Comparison of ENCODE assay signal across 23 cellular contexts in the genomic region with DNA sequence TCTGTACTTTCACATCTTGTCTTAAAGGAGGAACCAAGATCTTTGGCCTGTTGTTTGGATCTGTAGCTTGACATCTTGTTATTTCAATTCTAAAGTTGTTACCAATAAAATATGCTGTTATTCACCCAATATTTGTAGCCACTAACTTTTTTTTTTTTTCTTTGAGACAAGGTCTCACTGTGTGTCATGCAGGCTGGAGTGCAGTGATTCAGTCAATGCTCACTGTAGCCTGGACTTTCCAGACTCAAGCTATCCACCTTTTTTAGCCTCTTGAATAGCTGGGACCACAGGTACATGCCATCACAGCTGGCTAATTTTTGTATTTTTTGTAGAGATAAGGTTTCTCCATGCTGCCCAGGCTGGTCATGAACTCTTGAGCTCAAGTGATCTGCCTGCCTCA.
DNase-seq lines count a peak whose midpoint lies in the region; ATAC-seq, FAIRE-seq and TF ChIP-seq lines count a peak whose summit lies in the region.
"Had no signal": no experiment of that assay in that cellular context is flagged by ENCODE, and none has a peak within 500 bp of the region (broad histone marks: within the 10 kb centered on the region; RNA-seq: fewer than 3 reads in every experiment).

No MANE protein-coding gene starts in this region.

- H3K27ac ChIP-seq in GM23248: no peak overlapping the region
- H3K27ac ChIP-seq in IMR-90 (ENCODE audit: insufficient read depth, low read length): no peak overlapping the region
- H3K27ac ChIP-seq: C4-2B, SK-N-MC had no signal

- H3F3A ChIP-seq in GM23248 (ENCODE audit: insufficient read depth): peaks cover 27% of the 10 kb centered on the region

- dilution Hi-C loops in IMR-90 (cut with HindIII; ENCODE audit: low sequenced_read_pairs, unreplicated experiment): no loop called here

- no peak overlapping the region for H3K27ac Mint-ChIP-seq in effector memory CD8-positive, alpha-beta T cell
- H3K27ac Mint-ChIP-seq: B cell; CD8-positive, alpha-beta T cell; H9 had no signal

- H3K23ac ChIP-seq in IMR-90 (ENCODE audit: low read depth, low read length): no peak overlapping the region

- intact Hi-C loops in IMR-90 (cut with micrococcal nuclease): no loop called here

- H3K9me1 ChIP-seq in IMR-90 (ENCODE audit: insufficient read depth, low read length): no peaks in the 10 kb centered on the region

- H2BK120ac ChIP-seq in IMR-90 (ENCODE audit: low read depth, low read length): peak overlapping the region; percentile 53; the same call in 1 of the 2 replicates

- H2AK5ac ChIP-seq in IMR-90 (ENCODE audit: low read depth, low read length): no peak overlapping the region

- H4K20me1 ChIP-seq in GM23248 (ENCODE audit: insufficient read depth): no peaks in the 10 kb centered on the region
- no peaks in the 10 kb centered on the region for H4K20me1 ChIP-seq in IMR-90 (ENCODE audit: insufficient read depth, low read length)

- no peaks in the 10 kb centered on the region for H3K4me1 Mint-ChIP-seq in effector memory CD8-positive, alpha-beta T cell (ENCODE audit: low read depth in 2 of 2)

- POLR2A ChIA-PET in IMR-90 (lab: Charles Lee; ENCODE audit: unreplicated experiment): no interaction called here

- H4K8ac ChIP-seq in IMR-90 (ENCODE audit: low read depth in 2 of 2, low read length in 2 of 2): no peak overlapping the region

- no peak overlapping the region for H2BK15ac ChIP-seq in IMR-90 (ENCODE audit: low read depth, low read length)

- no peak overlapping the region for H3K4ac ChIP-seq in IMR-90 (ENCODE audit: low read depth, low read length)

- H3K14ac ChIP-seq in IMR-90 (replicated peaks; ENCODE audit: low read depth, low read length): no peak overlapping the region

- H3K18ac ChIP-seq in IMR-90 (ENCODE audit: low read depth, low read length): no peak overlapping the region

- H3K4me3 ChIP-seq in GM23248 (no peak overlapping the region), IMR-90 (ENCODE audit: insufficient read depth, low read depth, low read length) (no peak overlapping the region), bronchial epithelial cell (ENCODE audit: low read depth, low read length) (no peak overlapping the region)
- H3K4me3 ChIP-seq: SK-N-MC had no signal

- H3K9ac ChIP-seq in GM23248: no peak overlapping the region
- H3K9ac ChIP-seq in IMR-90 (ENCODE audit: low read depth, low read length): no peak overlapping the region

- H2AK9ac ChIP-seq in IMR-90 (replicated peaks; ENCODE audit: low read depth, low read length, poor library complexity): no peak overlapping the region

- H4K91ac ChIP-seq in IMR-90 (ENCODE audit: insufficient read depth, low read depth, low read length): no peak overlapping the region

- no peaks in the 10 kb centered on the region for H3K9me2 ChIP-seq in GM23248 (ENCODE audit: insufficient read depth)

- H3K79me1 ChIP-seq in IMR-90 (ENCODE audit: low read depth in 1 of 2, low read length in 2 of 2): no peaks in the 10 kb centered on the region

- no peaks in the 10 kb centered on the region for H3K27me3 ChIP-seq in GM23248 (replicated peaks; ENCODE audit: insufficient read depth)
- no peaks in the 10 kb centered on the region for H3K27me3 ChIP-seq in IMR-90 (ENCODE audit: control insufficient read depth, insufficient read depth, low read length)
- H3K27me3 ChIP-seq in bronchial epithelial cell (ENCODE audit: control insufficient read depth, insufficient read depth, low read length): no peaks in the 10 kb centered on the region

- peak overlapping the region; percentile 35 for H3K4me2 ChIP-seq in GM23248 (ENCODE audit: unreplicated experiment)
- H3K4me2 ChIP-seq in IMR-90 (ENCODE audit: low read depth, low read length): no peak overlapping the region; the same call in 1 of the 2 replicates

- H3K79me2 ChIP-seq in GM23248 (ENCODE audit: insufficient read depth): no peaks in the 10 kb centered on the region

- no peak overlapping the region for H4K5ac ChIP-seq in IMR-90 (ENCODE audit: low read depth, low read length)

- no TSS peak for BruUV-seq in IMR-90 (replicated peaks; lab: Mats Ljungman, UMichigan)

- no peak overlapping the region for H2AFZ ChIP-seq in GM23248
- no peak overlapping the region for H2AFZ ChIP-seq in IMR-90 (replicated peaks; ENCODE audit: low read length, poor library complexity)

- peaks cover 0 to 7% of the 10 kb centered on the region in 2 donors for H3K9me3 Mint-ChIP-seq in effector memory CD8-positive, alpha-beta T cell
- H3K9me3 Mint-ChIP-seq: H9 had no signal

- no peak for TF ChIP-seq CTCF in IMR-90 (conservative IDR thresholded peaks at IDR 0.05; ENCODE audit: low read depth, low read length)
- no peak for TF ChIP-seq CTCF in bronchial epithelial cell (IDR thresholded peaks at IDR 0.05; ENCODE audit: insufficient read depth, low read length, severe bottlenecking)

- TF ChIP-seq POLR2A in IMR-90 (IDR thresholded peaks at IDR 0.05; ENCODE audit: low read depth, low read length): no peak

- TF ChIP-seq RAD21 in IMR-90 (IDR thresholded peaks at IDR 0.05; ENCODE audit: low read length): no peak

- H3K27me3 Mint-ChIP-seq in effector memory CD8-positive, alpha-beta T cell: no peaks in the 10 kb centered on the region
- H3K27me3 Mint-ChIP-seq: B cell had no signal

- no peaks in the 10 kb centered on the region for H3K36me3 ChIP-seq in GM23248 (ENCODE audit: low read depth)
- H3K36me3 ChIP-seq in IMR-90 (ENCODE audit: control insufficient read depth, insufficient read depth, low read length): no peaks in the 10 kb centered on the region
- no peaks in the 10 kb centered on the region for H3K36me3 ChIP-seq in bronchial epithelial cell (ENCODE audit: control insufficient read depth, insufficient read depth, low read length)

- CTCF ChIA-PET in IMR-90 (lab: Yijun Ruan, JAX): interaction anchor here (0.5 kb wide), 1 partner anchor 1664 kb away, joined by 5 read pairs; no protein-coding TSS in a partner anchor

- ATAC-seq in IMR-90 (ENCODE audit: low read depth) (no peak), HG02610 (IDR thresholded peaks at IDR 0.05; ENCODE audit: unreplicated experiment) (no peak)
- ATAC-seq in effector memory CD8-positive, alpha-beta T cell (replicated peaks): no peak
- ATAC-seq: CD8-positive, alpha-beta T cell; Panc1 had no signal

- no peaks in the 10 kb centered on the region for H3K36me3 Mint-ChIP-seq in effector memory CD8-positive, alpha-beta T cell (ENCODE audit: insufficient read depth)
- H3K36me3 Mint-ChIP-seq: CD8-positive, alpha-beta T cell had no signal

- no peak for FAIRE-seq in bronchial epithelial cell (lab: Jason Lieb, UNC)
- FAIRE-seq: GM18507 had no signal

- no peak overlapping the region for H2BK20ac ChIP-seq in IMR-90 (ENCODE audit: low read depth, low read length)

- no peak overlapping the region for H2BK5ac ChIP-seq in IMR-90 (ENCODE audit: low read depth, low read length, poor library complexity, severe bottlenecking)

- in situ Hi-C loops in GM23248 (cut with MboI): no loop called here
- in situ Hi-C loops in IMR-90 (cut with MboI; ENCODE audit: low sequenced_read_pairs): no loop called here

- no peak overlapping the region for H3K56ac ChIP-seq in IMR-90 (ENCODE audit: extremely low read depth, insufficient read depth, low read length)

- DNase-seq in GM23248: peak; percentile 70
- DNase-seq in IMR-90: peak; percentile 22
- DNase-seq in bronchial epithelial cell (ENCODE audit: low read depth): peak; percentile 79
- peak; percentile 81 for DNase-seq in kidney tubule cell (ENCODE audit: low spot score)
- DNase-seq in A172 (ENCODE audit: low spot score): no peak
- DNase-seq in activated T-cell treated with anti-CD3 and anti-CD28 coated beads for 4 hours: no peak
- DNase-seq in effector memory CD8-positive, alpha-beta T cell: no peak
- DNase-seq: Caco-2; CD8-positive, alpha-beta T cell; DMS 273 treated with DMSO at 0.1 percent for 48 hours; DMS79; H9; NCI-H1092 treated with DMSO at 0.1 percent for 48 hours; NCI-H1436 treated with DMSO at 0.1 percent for 48 hours; NCI-H1930; NCI-H2107; SIG-M5 had no signal

- H3K9me3 ChIP-seq in GM23248 (ENCODE audit: low read depth) (no peaks in the 10 kb centered on the region), IMR-90 (ENCODE audit: control insufficient read depth, insufficient read depth, low read length) (no peaks in the 10 kb centered on the region)
- H3K9me3 ChIP-seq: Caco-2 had no signal

- H3K4me3 Mint-ChIP-seq in effector memory CD8-positive, alpha-beta T cell: no peak overlapping the region
- H3K4me3 Mint-ChIP-seq: B cell; CD8-positive, alpha-beta T cell; H9 had no signal

- H3K4me1 ChIP-seq in GM23248 (ENCODE audit: insufficient read depth) (peaks cover 44% of the 10 kb centered on the region), IMR-90 (ENCODE audit: control insufficient read depth, insufficient read depth, low read length) (peaks cover 4% of the 10 kb centered on the region; the same call in 1 of the 2 replicates)

TF ChIP-seq in IMR-90, 13 proteins besides CTCF, POLR2A, EP300 and RAD21 (continues in another document):
- TF ChIP-seq FOS (IDR thresholded peaks at IDR 0.05; ENCODE audit: low read depth, low read length) (no peak), NFE2L2 (IDR thresholded peaks at IDR 0.05; ENCODE audit: low read depth, low read length) (no peak), BHLHE40 (IDR thresholded peaks at IDR 0.05; ENCODE audit: low read depth, low read length) (no peak), SMC3 (IDR thresholded peaks at IDR 0.05; ENCODE audit: low read depth, low read length) (no peak), RCOR1 (IDR thresholded peaks at IDR 0.05; ENCODE audit: insufficient replicate concordance, low read length) (no peak), MXI1 (IDR thresholded peaks at IDR 0.05; ENCODE audit: borderline replicate concordance, low read depth, low read length) (no peak), MAFK (IDR thresholded peaks at IDR 0.05; ENCODE audit: low read depth, low read length) (no peak), CHD1 (IDR thresholded peaks at IDR 0.05; ENCODE audit: low read depth, low read length) (no peak)
- TF ChIP-seq, protein P1, sequence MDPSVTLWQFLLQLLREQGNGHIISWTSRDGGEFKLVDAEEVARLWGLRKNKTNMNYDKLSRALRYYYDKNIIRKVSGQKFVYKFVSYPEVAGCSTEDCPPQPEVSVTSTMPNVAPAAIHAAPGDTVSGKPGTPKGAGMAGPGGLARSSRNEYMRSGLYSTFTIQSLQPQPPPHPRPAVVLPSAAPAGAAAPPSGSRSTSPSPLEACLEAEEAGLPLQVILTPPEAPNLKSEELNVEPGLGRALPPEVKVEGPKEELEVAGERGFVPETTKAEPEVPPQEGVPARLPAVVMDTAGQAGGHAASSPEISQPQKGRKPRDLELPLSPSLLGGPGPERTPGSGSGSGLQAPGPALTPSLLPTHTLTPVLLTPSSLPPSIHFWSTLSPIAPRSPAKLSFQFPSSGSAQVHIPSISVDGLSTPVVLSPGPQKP (IDR thresholded peaks at IDR 0.05; ENCODE audit: borderline replicate concordance, low read depth, low read length): no peak
- TF ChIP-seq, protein P2, sequence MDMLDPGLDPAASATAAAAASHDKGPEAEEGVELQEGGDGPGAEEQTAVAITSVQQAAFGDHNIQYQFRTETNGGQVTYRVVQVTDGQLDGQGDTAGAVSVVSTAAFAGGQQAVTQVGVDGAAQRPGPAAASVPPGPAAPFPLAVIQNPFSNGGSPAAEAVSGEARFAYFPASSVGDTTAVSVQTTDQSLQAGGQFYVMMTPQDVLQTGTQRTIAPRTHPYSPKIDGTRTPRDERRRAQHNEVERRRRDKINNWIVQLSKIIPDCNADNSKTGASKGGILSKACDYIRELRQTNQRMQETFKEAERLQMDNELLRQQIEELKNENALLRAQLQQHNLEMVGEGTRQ (IDR thresholded peaks at IDR 0.05; ENCODE audit: low read depth, low read length): no peak

Comparison
In these comparisons a context has a peak if more than half of its experiments do, and no peak if none do; other contexts are left out.
1. DNase-seq: peak in GM23248 (single experiment), IMR-90 (single experiment), bronchial epithelial cell (single experiment) and kidney tubule cell (single experiment); none in A172 (single experiment), activated T-cell treated with anti-CD3 and anti-CD28 coated beads for 4 hours (single experiment) and effector memory CD8-positive, alpha-beta T cell (0 of 3).